In genomic region chr7:4745265-4745919, GRCh38 we compare ENCODE assay signal across 8 cellular contexts. TPM values are rescaled to one million over a fixed set of nuclear protein-coding genes. Genes with fewer than 3 reads are reported as not detected.
DNase-seq lines count a peak whose midpoint lies in the region; ATAC-seq, FAIRE-seq and TF ChIP-seq lines count a peak whose summit lies in the region.

No MANE protein-coding gene starts in this region.

- H3K27me3 ChIP-seq in neural progenitor cell = no peaks in the 10 kb centered on the region

- peak overlapping the region; percentile 76 for H3K4me2 ChIP-seq in neural progenitor cell

- H3K4me3 Mint-ChIP-seq in T-helper 1 cell treated with Interleukin-12 subunit alpha and Interleukin-12 subunit beta and Interleukin-4 antibody, amounts not matched to agents 30 μg/mL and 1 μg/mL, for 36 hours = peak overlapping the region; percentile 82
- H3K4me3 Mint-ChIP-seq in chondrocyte (ENCODE audit: unreplicated experiment) (peak overlapping the region; percentile 60), neural progenitor cell (peak overlapping the region; percentile 74)

- no peaks in the 10 kb centered on the region for H3K27me3 Mint-ChIP-seq in T-helper 1 cell treated with Interleukin-12 subunit alpha and Interleukin-12 subunit beta and Interleukin-4 antibody, amounts not matched to agents 30 μg/mL and 1 μg/mL, for 36 hours (ENCODE audit: low read depth)
- H3K27me3 Mint-ChIP-seq in chondrocyte (ENCODE audit: low read depth) (no peaks in the 10 kb centered on the region), neural progenitor cell (ENCODE audit: insufficient read depth, low read depth) (peaks cover 9% of the 10 kb centered on the region)

- no peak for TF ChIP-seq CTCF in chondrocyte (IDR thresholded peaks at IDR 0.05)
- TF ChIP-seq CTCF in neural progenitor cell (IDR thresholded peaks at IDR 0.05) = no peak

- DNase-seq in T-helper 1 cell (no peak), chondrocyte (ENCODE audit: low spot score) (no peak), neural progenitor cell (ENCODE audit: low spot score) (no peak), HTR-8/SVneo (ENCODE audit: insufficient read length, low spot score) (no peak)
- DNase-seq in Jurkat, Clone E6-1 (ENCODE audit: low read depth, low spot score) = peak; percentile 38

- ATAC-seq in HG03196 (IDR thresholded peaks at IDR 0.05; ENCODE audit: unreplicated experiment) (no peak), HG03342 (IDR thresholded peaks at IDR 0.05; ENCODE audit: unreplicated experiment) (no peak)

- no peak for FAIRE-seq in HTR-8/SVneo (lab: Jason Lieb, UNC)

- H3K79me2 ChIP-seq in neural progenitor cell (ENCODE audit: low read depth) = peaks cover 22% of the 10 kb centered on the region

- no peaks in the 10 kb centered on the region for H4K20me1 ChIP-seq in neural progenitor cell (ENCODE audit: low read depth)

- H3K4me1 ChIP-seq in neural progenitor cell = peaks cover 20% of the 10 kb centered on the region

- H3F3A ChIP-seq in neural progenitor cell (ENCODE audit: low read depth) = peaks cover 32% of the 10 kb centered on the region

- no peaks in the 10 kb centered on the region for H3K9me3 ChIP-seq in neural progenitor cell (ENCODE audit: low read depth)

- peak overlapping the region; percentile 34 for H3K4me3 ChIP-seq in Jurkat, Clone E6-1 (ENCODE audit: low read length)
- peak overlapping the region; percentile 41 for H3K4me3 ChIP-seq in neural progenitor cell

- H3K27ac ChIP-seq in neural progenitor cell = peak overlapping the region; percentile 94

- no peak overlapping the region for H3K9ac ChIP-seq in neural progenitor cell

- H2AFZ ChIP-seq in neural progenitor cell (replicated peaks) = no peak overlapping the region

- H3K27ac Mint-ChIP-seq in T-helper 1 cell treated with Interleukin-12 subunit alpha and Interleukin-12 subunit beta and Interleukin-4 antibody, amounts not matched to agents 30 μg/mL and 1 μg/mL, for 36 hours = peak overlapping the region; percentile 95
- peak overlapping the region; percentile 98 for H3K27ac Mint-ChIP-seq in chondrocyte (ENCODE audit: unreplicated experiment)
- peak overlapping the region; percentile 98 for H3K27ac Mint-ChIP-seq in neural progenitor cell

- H3K36me3 ChIP-seq in neural progenitor cell = no peaks in the 10 kb centered on the region

- peaks cover 46% of the 10 kb centered on the region for H3K4me1 Mint-ChIP-seq in T-helper 1 cell treated with Interleukin-12 subunit alpha and Interleukin-12 subunit beta and Interleukin-4 antibody, amounts not matched to agents 30 μg/mL and 1 μg/mL, for 36 hours (ENCODE audit: low read depth)
- H3K4me1 Mint-ChIP-seq in chondrocyte (ENCODE audit: low read depth) (peaks cover 79% of the 10 kb centered on the region), neural progenitor cell (peaks cover 57% of the 10 kb centered on the region)

- H3K36me3 Mint-ChIP-seq in T-helper 1 cell treated with Interleukin-12 subunit alpha and Interleukin-12 subunit beta and Interleukin-4 antibody, amounts not matched to agents 30 μg/mL and 1 μg/mL, for 36 hours (ENCODE audit: low read depth) = peaks cover 24% of the 10 kb centered on the region
- peaks cover 30% of the 10 kb centered on the region for H3K36me3 Mint-ChIP-seq in chondrocyte (ENCODE audit: low read depth)
- peaks cover 28% of the 10 kb centered on the region for H3K36me3 Mint-ChIP-seq in neural progenitor cell

- no peaks in the 10 kb centered on the region for H3K9me3 Mint-ChIP-seq in T-helper 1 cell treated with Interleukin-12 subunit alpha and Interleukin-12 subunit beta and Interleukin-4 antibody, amounts not matched to agents 30 μg/mL and 1 μg/mL, for 36 hours
- H3K9me3 Mint-ChIP-seq in chondrocyte (ENCODE audit: low read depth) (no peaks in the 10 kb centered on the region), neural progenitor cell (no peaks in the 10 kb centered on the region)

RNA-seq across cellular contexts. Expression of gene AP5Z1, which starts 30.0 kb away (rescaled TPM):
- 30.4 TPM for polyA plus RNA-seq in Jurkat, Clone E6-1 (2012; ENCODE audit: insufficient read depth, insufficient read length)
- total RNA-seq in chondrocyte (35.7 to 61.2 TPM (median 59.7 TPM) in 3 replicates), neural progenitor cell (ENCODE audit: low replicate concordance) (8.3 and 21.8 TPM in 2 replicates)
